Comparison of ENCODE assay signal across 13 cellular contexts in genomic region chr19:46574533-46574932, GRCh38. TPM values are rescaled to one million over a fixed set of nuclear protein-coding genes. Genes with fewer than 3 reads are reported as not detected.
DNase-seq lines count a peak whose midpoint lies in the region; ATAC-seq and TF ChIP-seq lines count a peak whose summit lies in the region.
"Had no signal": no experiment of that assay in that cellular context is flagged by ENCODE, and none has a peak within 500 bp of the region (broad histone marks: within the 10 kb centered on the region; RNA-seq: fewer than 3 reads in every experiment).

No MANE protein-coding gene starts in this region.

- no peak for TF ChIP-seq CTCF in choroid plexus epithelial cell (conservative IDR thresholded peaks at IDR 0.05; ENCODE audit: low read depth, low read length)

- peak; percentile 64 for DNase-seq in Jurkat, Clone E6-1 (ENCODE audit: low read depth, low spot score)
- peak; percentile 11 to 25 for DNase-seq in activated CD4-positive, alpha-beta T cell treated with anti-CD3 and anti-CD28 coated beads, Interleukin-2, amount 50 U/mL, for 24 hours (ENCODE audit: low read depth in 1 of 2, low spot score in 1 of 2)
- peak; percentile 47 for DNase-seq in choroid plexus epithelial cell (ENCODE audit: low read depth)
- peak; percentile 59 for DNase-seq in stimulated activated CD4-positive, alpha-beta T cell treated with anti-CD3 and anti-CD28 coated beads, Interleukin-4, amount 100 ng/mL, for 24 hours
- no peak for DNase-seq in immature natural killer cell
- DNase-seq: DMS 273 treated with DMSO at 0.1 percent for 48 hours, naive B cell, NCI-H2171 treated with DMSO at 0.1 percent for 48 hours had no signal

- H3K4me1 Mint-ChIP-seq in immature natural killer cell: peaks cover 0 to 3% of the 10 kb centered on the region in 2 donors

- no peak overlapping the region for H3K4me3 Mint-ChIP-seq in immature natural killer cell
- H3K4me3 Mint-ChIP-seq: naive B cell had no signal

- H3K4me3 ChIP-seq in Jurkat, Clone E6-1 (ENCODE audit: low read length): no peak overlapping the region
- no peak overlapping the region for H3K4me3 ChIP-seq in choroid plexus epithelial cell (ENCODE audit: low read depth, low read length)
- H3K4me3 ChIP-seq: coronary artery, hepatocyte had no signal

- H3K27ac Mint-ChIP-seq in immature natural killer cell: no peak overlapping the region

- peaks cover 3 to 9% (median 6%) of the 10 kb centered on the region in 3 donors for H3K36me3 Mint-ChIP-seq in immature natural killer cell

- H3K27me3 Mint-ChIP-seq in immature natural killer cell (ENCODE audit: low read depth in 3 of 3): peaks cover 2 to 6% (median 5%) of the 10 kb centered on the region in 3 donors

- peaks cover 0 to 2% (median 0%) of the 10 kb centered on the region in 6 donors for H3K9me3 Mint-ChIP-seq in immature natural killer cell

- ATAC-seq in HG03039 (IDR thresholded peaks at IDR 0.05; ENCODE audit: unreplicated experiment): no peak
- no peak for ATAC-seq in HG02763 (IDR thresholded peaks at IDR 0.05; ENCODE audit: unreplicated experiment)
- ATAC-seq in HG02678 (IDR thresholded peaks at IDR 0.05; ENCODE audit: unreplicated experiment): no peak

RNA-seq across cellular contexts. Expression of gene CALM3, which starts 26.6 kb away (rescaled TPM):
- 522 TPM for polyA plus RNA-seq in Jurkat, Clone E6-1 (2012; ENCODE audit: insufficient read depth, insufficient read length)
- polyA plus RNA-seq in immature natural killer cell: 100 to 1,000 TPM; 151 to 185 (median 178) TPM

RNA-seq across cellular contexts. Expression of gene PTGIR, which starts 50.4 kb away (rescaled TPM):
- 0.85 TPM for polyA plus RNA-seq in Jurkat, Clone E6-1 (2012; ENCODE audit: insufficient read depth, insufficient read length)
- polyA plus RNA-seq in immature natural killer cell: under 1 TPM in 2 of 3 donors, not detected in 1; 0.14 to 0.52 TPM

Comparison
In these comparisons a context has a peak if more than half of its experiments do, and no peak if none do; other contexts are left out.
1. DNase-seq: peak in Jurkat, Clone E6-1 (single experiment), activated CD4-positive, alpha-beta T cell treated with anti-CD3 and anti-CD28 coated beads, Interleukin-2, amount 50 U/mL, for 24 hours (2 of 2), choroid plexus epithelial cell (single experiment) and stimulated activated CD4-positive, alpha-beta T cell treated with anti-CD3 and anti-CD28 coated beads, Interleukin-4, amount 100 ng/mL, for 24 hours (single experiment); none in immature natural killer cell (0 of 3).